Comparison of ENCODE assay signal across 29 cellular contexts in genomic region chr13:95382906-95383305, GRCh38.
"Had no signal": no experiment of that assay in that cellular context is flagged by ENCODE, and none has a peak within 500 bp of the region (broad histone marks: within the 10 kb centered on the region; RNA-seq: fewer than 3 reads in every experiment).

No MANE protein-coding gene starts in this region.

- H3K27me3 ChIP-seq: esophagus squamous epithelium, neutrophil, upper lobe of left lung, vagina had no signal

- H3K4me3 Mint-ChIP-seq: activated CD4-positive, alpha-beta memory T cell treated with anti-CD3 and anti-CD28 coated beads for 36 hours; central memory CD8-positive, alpha-beta T cell; dendritic cell treated with granulocyte-macrophage colony-stimulating factor and Interleukin-4, amounts not matched to agents 40 ng/mL and 50 ng/mL, for 4 days; nephron; stimulated activated memory B cell treated with anti-CD40 and anti-IgM and Interleukin-4, amounts not matched to agents 10 μg/mL and 1 μg/mL and 100 μg/mL, for 72 hours; stimulated activated naive CD8-positive, alpha-beta T cell treated with anti-CD3 and anti-CD28 coated beads, Interleukin-15, amount 100 ng/mL, for 72 hours; T-helper 2 cell treated with Interferon-gamma antibody and Interleukin-4, amounts not matched to agents 5 μg/mL and 100 μg/mL, for 36 hours had no signal

- H3K27me3 Mint-ChIP-seq: stimulated activated naive CD8-positive, alpha-beta T cell treated with anti-CD3 and anti-CD28 coated beads, Interleukin-15, amount 100 ng/mL, for 72 hours had no signal

- H3K9me3 Mint-ChIP-seq: activated CD4-positive, alpha-beta memory T cell treated with anti-CD3 and anti-CD28 coated beads for 36 hours; activated naive CD4-positive, alpha-beta T cell treated with anti-CD3 and anti-CD28 coated beads, Interleukin-2, amount 50 U/mL, for 72 hours; central memory CD8-positive, alpha-beta T cell; dendritic cell treated with granulocyte-macrophage colony-stimulating factor and Interleukin-4, amounts not matched to agents 40 ng/mL and 50 ng/mL, for 4 days; nephron; stimulated activated memory B cell treated with anti-CD40 and anti-IgM and Interleukin-4, amounts not matched to agents 10 μg/mL and 1 μg/mL and 100 μg/mL, for 72 hours; stimulated activated naive CD8-positive, alpha-beta T cell treated with anti-CD3 and anti-CD28 coated beads, Interleukin-15, amount 100 ng/mL, for 72 hours; T-helper 2 cell treated with Interferon-gamma antibody and Interleukin-4, amounts not matched to agents 5 μg/mL and 100 μg/mL, for 36 hours had no signal

- H3K4me1 Mint-ChIP-seq: central memory CD8-positive, alpha-beta T cell; stimulated activated naive CD8-positive, alpha-beta T cell treated with anti-CD3 and anti-CD28 coated beads, Interleukin-15, amount 100 ng/mL, for 72 hours had no signal

- H3K27ac Mint-ChIP-seq: activated CD4-positive, alpha-beta memory T cell treated with anti-CD3 and anti-CD28 coated beads for 36 hours; activated naive CD4-positive, alpha-beta T cell treated with anti-CD3 and anti-CD28 coated beads, Interleukin-2, amount 50 U/mL, for 72 hours; dendritic cell treated with granulocyte-macrophage colony-stimulating factor and Interleukin-4, amounts not matched to agents 40 ng/mL and 50 ng/mL, for 4 days; nephron; stimulated activated memory B cell treated with anti-CD40 and anti-IgM and Interleukin-4, amounts not matched to agents 10 μg/mL and 1 μg/mL and 100 μg/mL, for 72 hours; T-helper 2 cell treated with Interferon-gamma antibody and Interleukin-4, amounts not matched to agents 5 μg/mL and 100 μg/mL, for 36 hours had no signal

- DNase-seq: activated CD4-positive, alpha-beta memory T cell treated with anti-CD3 and anti-CD28 coated beads for 36 hours; activated CD4-positive, alpha-beta T cell treated with anti-CD3 and anti-CD28 coated beads for 4 hours; activated CD8-positive, alpha-beta memory T cell treated with anti-CD3 and anti-CD28 coated beads, Interleukin-2, amount 50 U/mL, for 4 hours; activated gamma-delta T cell treated with Interleukin-2 at 50 U/mL for 16 hours; activated T-cell treated with anti-CD3 and anti-CD28 coated beads, Interleukin-2, amount 50 U/mL, for 1 hour; anterior cingulate cortex; esophagus squamous epithelium; foreskin melanocyte; glutamatergic neuron; left colon; retina; small intestine; stimulated activated CD4-positive, alpha-beta T cell treated with anti-CD3 and anti-CD28 coated beads, Interleukin-4, amount 100 ng/mL, for 4 hours; stimulated activated CD8-positive, alpha-beta memory T cell treated with anti-CD3 and anti-CD28 coated beads, Interleukin-4, amount 100 ng/mL, for 48 hours; stimulated activated naive CD8-positive, alpha-beta T cell treated with anti-CD3 and anti-CD28 coated beads, Interleukin-15, amount 100 ng/mL, for 72 hours; substantia nigra; upper lobe of left lung had no signal

- FAIRE-seq: bronchial epithelial cell, islet of Langerhans, small intestine had no signal

- H3K27ac ChIP-seq: esophagus squamous epithelium, neutrophil, upper lobe of left lung, vagina, VCaP had no signal

- H3K36me3 Mint-ChIP-seq: activated CD4-positive, alpha-beta memory T cell treated with anti-CD3 and anti-CD28 coated beads for 36 hours; activated naive CD4-positive, alpha-beta T cell treated with anti-CD3 and anti-CD28 coated beads, Interleukin-2, amount 50 U/mL, for 72 hours; stimulated activated memory B cell treated with anti-CD40 and anti-IgM and Interleukin-4, amounts not matched to agents 10 μg/mL and 1 μg/mL and 100 μg/mL, for 72 hours had no signal

- ATAC-seq: activated naive CD4-positive, alpha-beta T cell treated with anti-CD3 and anti-CD28 coated beads, Interleukin-2, amount 50 U/mL, for 72 hours; left colon; sciatic nerve; stimulated activated memory B cell treated with anti-CD40 and anti-IgM and Interleukin-4, amounts not matched to agents 10 μg/mL and 1 μg/mL and 100 μg/mL, for 72 hours; stimulated activated naive CD8-positive, alpha-beta T cell treated with anti-CD3 and anti-CD28 coated beads, Interleukin-15, amount 100 ng/mL, for 72 hours had no signal

- H3K9me3 ChIP-seq: esophagus squamous epithelium, neutrophil, upper lobe of left lung, vagina had no signal
